ENCODE assay signal across 20 cellular contexts in the genomic region with DNA sequence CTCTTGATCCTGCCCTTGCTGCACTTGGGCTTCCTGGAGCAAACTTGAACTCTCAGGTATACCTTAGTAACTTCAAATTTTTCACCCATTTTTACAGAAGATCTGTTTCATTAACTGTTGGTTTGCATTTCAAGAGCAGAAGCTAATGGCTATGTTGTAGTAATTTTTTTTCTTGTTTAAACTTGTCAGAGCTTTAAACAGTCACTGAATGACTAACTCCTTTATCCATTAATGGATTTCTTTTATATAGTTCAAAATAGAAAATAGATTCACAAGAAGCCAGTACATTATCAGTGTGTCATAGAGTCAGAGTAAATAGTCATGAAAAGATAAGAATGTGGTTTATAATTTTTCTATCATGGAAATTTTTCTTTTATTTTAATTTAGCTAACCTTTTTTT.
"Had no signal": no experiment of that assay in that cellular context is flagged by ENCODE, and none has a peak within 500 bp of the region (broad histone marks: within the 10 kb centered on the region; RNA-seq: fewer than 3 reads in every experiment).

No MANE protein-coding gene starts in this region.

- H3K36me3 ChIP-seq: ovary had no signal

- H3K27me3 Mint-ChIP-seq: brain, naive B cell had no signal

- H3K4me1 ChIP-seq: esophagus muscularis mucosa, tibial artery had no signal

- H3K27ac ChIP-seq: coronary artery, esophagus muscularis mucosa, ovary, spleen, tibial artery had no signal

- H3K27me3 ChIP-seq: esophagus muscularis mucosa, ovary, spleen, tibial artery had no signal

- H3K9me3 ChIP-seq: esophagus muscularis mucosa, mucosa of descending colon, ovary, spleen, tibial artery had no signal

- H3K9me3 Mint-ChIP-seq: brain, immature natural killer cell, naive B cell had no signal

- ATAC-seq: activated CD4-positive, CD25-positive, alpha-beta regulatory T cell treated with anti-CD3 and anti-CD28 coated beads, Interleukin-2, amount 50 U/mL, for 24 hours; mucosa of descending colon; sciatic nerve; stimulated activated naive CD8-positive, alpha-beta T cell treated with anti-CD3 and anti-CD28 coated beads, Interleukin-15, Interleukin-2, amounts not matched to agents 100 U/mL and 50 U/mL, for 24 hours had no signal

- H3K4me3 Mint-ChIP-seq: brain, immature natural killer cell, naive B cell had no signal

- H3K4me1 Mint-ChIP-seq: brain had no signal

- DNase-seq: activated CD4-positive, alpha-beta T cell treated with anti-CD3 and anti-CD28 coated beads, Interleukin-2, amount 50 U/mL, for 1 hour; anterior cingulate cortex; immature natural killer cell; mesenchymal stem cell; mucosa of descending colon; naive B cell; ovary; spleen; stimulated activated CD8-positive, alpha-beta memory T cell treated with anti-CD3 and anti-CD28 coated beads, Interleukin-4, amount 100 ng/mL, for 48 hours; stimulated activated naive CD8-positive, alpha-beta T cell treated with anti-CD3 and anti-CD28 coated beads, Interleukin-15, Interleukin-2, amounts not matched to agents 100 U/mL and 50 U/mL, for 24 hours; substantia nigra; T-helper 1 cell; T-helper 9 cell; tibial artery had no signal

- H3K4me3 ChIP-seq: coronary artery, esophagus muscularis mucosa, mucosa of descending colon, ovary, spleen, tibial artery had no signal

- FAIRE-seq: urothelium cell line had no signal
